Comparison of ENCODE assay signal across 18 cellular contexts in the genomic region with DNA sequence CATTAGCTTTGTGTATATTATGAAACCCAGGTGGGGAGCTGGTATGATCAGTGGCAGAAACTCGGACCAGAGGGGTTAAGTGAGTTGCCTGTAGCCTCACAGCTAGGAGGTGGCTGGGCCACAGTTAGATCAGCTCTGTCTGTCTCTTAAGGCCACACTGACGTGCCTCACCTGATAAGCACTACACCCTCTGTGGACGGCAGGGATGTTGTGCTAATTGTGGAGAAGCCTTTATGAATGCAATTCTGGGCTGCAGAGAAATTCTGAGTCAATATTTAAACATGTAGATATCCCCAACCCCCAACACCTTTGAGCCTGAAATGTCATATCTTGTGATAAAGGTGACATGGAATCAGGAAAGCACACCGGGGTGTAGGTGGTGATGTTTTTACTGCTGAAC.
"Had no signal": no experiment of that assay in that cellular context is flagged by ENCODE, and none has a peak within 500 bp of the region (broad histone marks: within the 10 kb centered on the region; RNA-seq: fewer than 3 reads in every experiment).

No MANE protein-coding gene starts in this region.

- ATAC-seq: activated CD4-positive, alpha-beta T cell treated with anti-CD3 and anti-CD28 coated beads for 36 hours; stimulated activated memory B cell treated with anti-CD40 and anti-IgM and Interleukin-4, amounts not matched to agents 10 μg/mL and 1 μg/mL and 100 μg/mL, for 72 hours; WTC11 had no signal

- FAIRE-seq: TTC549 had no signal

- H3K27me3 ChIP-seq: right atrium auricular region, thyroid gland had no signal

- H3K4me1 ChIP-seq: prostate gland, right atrium auricular region, thyroid gland had no signal

- H3K9me3 ChIP-seq: prostate gland, right atrium auricular region, thyroid gland had no signal

- H3K27ac ChIP-seq: epithelial cell of prostate, prostate gland, right atrium auricular region, skin epidermis, thyroid gland had no signal

- H3K36me3 ChIP-seq: prostate gland, right atrium auricular region, thyroid gland had no signal

- DNase-seq: activated CD4-positive, alpha-beta T cell treated with anti-CD3 and anti-CD28 coated beads for 36 hours; activated CD4-positive, alpha-beta T cell treated with anti-CD3 and anti-CD28 coated beads, Interleukin-2, amount 50 U/mL, for 48 hours; activated gamma-delta T cell; endodermal cell; foreskin fibroblast; hippocampal formation; islet precursor cell; nephron progenitor cell; stimulated activated CD4-positive, alpha-beta T cell treated with anti-CD3 and anti-CD28 coated beads, Interleukin-15, amount 100 ng/mL, for 24 hours; stimulated activated CD4-positive, alpha-beta T cell treated with anti-CD3 and anti-CD28 coated beads, Interleukin-4, amount 100 ng/mL, for 24 hours; thyroid gland had no signal

- H3K4me3 ChIP-seq: prostate gland, right atrium auricular region, skin epidermis, thyroid gland had no signal
